Comparison of ENCODE assay signal across 8 cellular contexts in genomic region chr15:63502843-63503738, GRCh38. TPM values are rescaled to one million over a fixed set of nuclear protein-coding genes. Genes with fewer than 3 reads are reported as not detected.
A peak's percentile ranks its signal among the peaks of the same experiment; 100 is the strongest.
DNase-seq lines count a peak whose midpoint lies in the region; TF ChIP-seq lines count a peak whose summit lies in the region.

No MANE protein-coding gene starts in this region.

- peaks cover 76% of the 10 kb centered on the region for H3K4me1 Mint-ChIP-seq in activated CD4-positive, alpha-beta memory T cell treated with anti-CD3 and anti-CD28 coated beads, Interleukin-2, amount 10 ng/mL, durations not matched to agents 7 days and 5 days

- TF ChIP-seq CTCF in GM06990 (IDR thresholded peaks at IDR 0.05; ENCODE audit: insufficient read depth, low read length, poor library complexity, severe bottlenecking) (no peak), HFF-Myc (IDR thresholded peaks at IDR 0.05; ENCODE audit: low read depth, low read length, missing control alignments) (no peak)

- 16 to 21% methylated on average over 20 to 26 of the region's 34 CpGs for WGBS in mesodermal cell (ENCODE audit: insufficient coverage in 2 of 2), 2 experiments

- H3K36me3 ChIP-seq in GM06990 (ENCODE audit: control insufficient read depth, insufficient read depth, low read length) (no peaks in the 10 kb centered on the region), mesodermal cell (ENCODE audit: control insufficient read depth, insufficient read depth, low read length) (no peaks in the 10 kb centered on the region)
- no peaks in the 10 kb centered on the region for H3K36me3 ChIP-seq in effector memory CD4-positive, alpha-beta T cell (ENCODE audit: control insufficient read depth, insufficient read depth, low read length)

- H3K4me3 ChIP-seq in GM06990 (replicated peaks; ENCODE audit: low read depth, low read length) (peak overlapping the region; percentile 77), HFF-Myc (replicated peaks; ENCODE audit: low read depth, low read length) (peak overlapping the region; percentile 87), mesodermal cell (ENCODE audit: extremely low read depth, insufficient read depth, low read length, poor library complexity, severe bottlenecking) (peak overlapping the region; percentile 54)
- H3K4me3 ChIP-seq in effector memory CD4-positive, alpha-beta T cell (ENCODE audit: insufficient read depth, low read depth, low read length, poor library complexity, severe bottlenecking): peak overlapping the region; percentile 50

- H3K9me3 ChIP-seq in effector memory CD4-positive, alpha-beta T cell (ENCODE audit: control insufficient read depth, low read length): no peaks in the 10 kb centered on the region
- H3K9me3 ChIP-seq in mesodermal cell (ENCODE audit: control insufficient read depth, low read length): no peaks in the 10 kb centered on the region

- H3K4me1 ChIP-seq in effector memory CD4-positive, alpha-beta T cell (ENCODE audit: control insufficient read depth, insufficient read depth, low read length, poor library complexity, severe bottlenecking): peaks cover 74% of the 10 kb centered on the region
- peaks cover 39% of the 10 kb centered on the region for H3K4me1 ChIP-seq in mesodermal cell (ENCODE audit: control insufficient read depth, insufficient read depth, low read length, poor library complexity, severe bottlenecking)

- no peaks in the 10 kb centered on the region for H3K27me3 ChIP-seq in GM06990 (replicated peaks; ENCODE audit: control insufficient read depth, insufficient read depth, low read length)
- H3K27me3 ChIP-seq in effector memory CD4-positive, alpha-beta T cell (replicated peaks; ENCODE audit: control insufficient read depth, insufficient read depth, low read length, poor library complexity, severe bottlenecking): no peaks in the 10 kb centered on the region

- no peaks in the 10 kb centered on the region for H3K27me3 Mint-ChIP-seq in activated CD4-positive, alpha-beta memory T cell treated with anti-CD3 and anti-CD28 coated beads, Interleukin-2, amount 10 ng/mL, durations not matched to agents 7 days and 5 days

- H3K36me3 Mint-ChIP-seq in activated CD4-positive, alpha-beta memory T cell treated with anti-CD3 and anti-CD28 coated beads, Interleukin-2, amount 10 ng/mL, durations not matched to agents 7 days and 5 days (ENCODE audit: low read depth): peaks cover 6% of the 10 kb centered on the region

- H3K27ac Mint-ChIP-seq in activated CD4-positive, alpha-beta memory T cell treated with anti-CD3 and anti-CD28 coated beads, Interleukin-2, amount 10 ng/mL, durations not matched to agents 7 days and 5 days: peak overlapping the region; percentile 95

- DNase-seq in GM06990 (ENCODE audit: extremely low read depth, insufficient read length) (peak; percentile 89), HFF-Myc (ENCODE audit: extremely low read depth, low read depth) (no peak), MV-4-11 (lab: John Stamatoyannopoulos, UW) (peak; percentile 99), NCI-H2107 (lab: John Stamatoyannopoulos, UW) (no peak)
- DNase-seq in activated CD4-positive, alpha-beta memory T cell treated with anti-CD3 and anti-CD28 coated beads, Interleukin-2, amount 10 ng/mL, durations not matched to agents 7 days and 5 days: peak; percentile 86
- DNase-seq in effector memory CD4-positive, alpha-beta T cell: peak; percentile 56 to 72 (median 66)
- peak; percentile 75 to 82 for DNase-seq in stimulated activated CD8-positive, alpha-beta memory T cell treated with anti-CD3 and anti-CD28 coated beads, Interleukin-15, amount 100 ng/mL, for 48 hours (ENCODE audit: low read depth in 2 of 2)

- CTCF ChIA-PET in activated CD4-positive, alpha-beta memory T cell treated with anti-CD3 and anti-CD28 coated beads, Interleukin-2, amount 10 ng/mL, durations not matched to agents 7 days and 5 days (lab: Charles Lee): interaction anchor here (0.9 to 5.6 kb wide), 7 partner anchors 7 to 37 kb away, joined by 3 to 56 read pairs (median 11); no protein-coding TSS in a partner anchor

- H3K27ac ChIP-seq in effector memory CD4-positive, alpha-beta T cell (ENCODE audit: insufficient read depth, low read length, poor library complexity, severe bottlenecking): peak overlapping the region; percentile 100
- H3K27ac ChIP-seq in mesodermal cell (ENCODE audit: low read depth, low read length, severe bottlenecking): peak overlapping the region; percentile 99

- peak overlapping the region; percentile 76 for H3K4me3 Mint-ChIP-seq in activated CD4-positive, alpha-beta memory T cell treated with anti-CD3 and anti-CD28 coated beads, Interleukin-2, amount 10 ng/mL, durations not matched to agents 7 days and 5 days

- no peaks in the 10 kb centered on the region for H3K9me3 Mint-ChIP-seq in activated CD4-positive, alpha-beta memory T cell treated with anti-CD3 and anti-CD28 coated beads, Interleukin-2, amount 10 ng/mL, durations not matched to agents 7 days and 5 days

- POLR2A ChIA-PET in activated CD4-positive, alpha-beta memory T cell treated with anti-CD3 and anti-CD28 coated beads, Interleukin-2, amount 10 ng/mL, durations not matched to agents 7 days and 5 days (lab: Charles Lee): interaction anchor here (0.7 to 8.4 kb wide), 16 partner anchors 8 to 1802 kb away, joined by 3 to 175 read pairs (median 7); partner anchors contain the start of gene RNU5B-1

RNA-seq across cellular contexts. Expression of gene USP3, which starts 1.3 kb away (rescaled TPM):
- total RNA-seq in activated CD4-positive, alpha-beta memory T cell treated with anti-CD3 and anti-CD28 coated beads, Interleukin-2, amount 10 ng/mL, durations not matched to agents 7 days and 5 days: 10 to 100 TPM; 67.9 to 68.7 TPM
- 41.5 TPM for polyA plus RNA-seq in mesodermal cell (2013, experiment 1 of 2)
- polyA plus RNA-seq in mesodermal cell (2013, experiment 2 of 2): 46.2 TPM

Comparison
In these comparisons a context has a peak if more than half of its experiments do, and no peak if none do; other contexts are left out.
1. DNase-seq: peak in GM06990 (single experiment), MV-4-11 (single experiment), activated CD4-positive, alpha-beta memory T cell treated with anti-CD3 and anti-CD28 coated beads, Interleukin-2, amount 10 ng/mL, durations not matched to agents 7 days and 5 days (single experiment), effector memory CD4-positive, alpha-beta T cell (3 of 3) and stimulated activated CD8-positive, alpha-beta memory T cell treated with anti-CD3 and anti-CD28 coated beads, Interleukin-15, amount 100 ng/mL, for 48 hours (2 of 2); none in HFF-Myc (single experiment) and NCI-H2107 (single experiment).
2. Peak in every context shown above with its lines, with median percentiles within 50 percentile points of each other: H3K4me3 ChIP-seq.